Comparison of ENCODE assay signal across 10 cellular contexts in the genomic region with DNA sequence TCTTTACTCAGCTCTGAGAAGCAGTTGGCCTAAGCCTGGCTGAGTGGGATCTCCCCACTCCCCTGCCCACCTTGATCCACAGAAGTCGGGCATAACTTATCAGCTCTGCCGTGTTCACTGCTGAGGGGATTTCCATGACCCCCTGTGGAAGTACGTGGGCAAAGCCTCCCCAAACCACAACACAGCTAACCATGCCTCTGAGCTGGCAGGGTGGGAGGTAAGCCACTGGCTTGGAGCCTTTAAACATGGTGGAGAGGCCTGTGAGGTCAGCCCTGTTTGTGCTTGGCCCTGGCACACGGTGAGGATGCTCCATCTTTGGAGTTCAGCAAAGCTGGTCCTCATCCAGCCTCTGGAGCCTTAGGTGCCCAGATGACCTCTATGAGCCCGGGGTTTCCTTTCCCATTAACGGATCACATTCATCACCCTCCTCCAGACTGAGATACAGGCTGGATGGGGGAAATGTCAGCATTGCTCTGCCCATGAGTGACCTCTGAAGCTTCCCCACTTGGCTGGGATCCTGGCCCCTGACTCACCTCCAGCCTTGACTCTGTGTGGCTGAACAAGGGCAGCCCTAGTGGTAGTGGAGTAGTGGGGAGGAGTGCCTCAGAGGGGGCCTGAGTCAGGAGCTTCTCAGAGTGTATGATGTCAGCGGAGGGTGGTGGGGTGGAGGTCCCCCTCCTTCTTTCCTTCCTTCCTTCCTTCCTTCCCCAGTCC. TPM values are rescaled to one million over a fixed set of nuclear protein-coding genes. Genes with fewer than 3 reads are reported as not detected.
DNase-seq lines count a peak whose midpoint lies in the region; ATAC-seq and TF ChIP-seq lines count a peak whose summit lies in the region.
"Had no signal": no experiment of that assay in that cellular context is flagged by ENCODE, and none has a peak within 500 bp of the region (broad histone marks: within the 10 kb centered on the region; RNA-seq: fewer than 3 reads in every experiment).

No MANE protein-coding gene starts in this region.

- no peaks in the 10 kb centered on the region for H3K36me3 ChIP-seq in adrenal gland (replicated peaks in 1 of 2)
- H3K36me3 ChIP-seq in testis (ENCODE audit: low read depth, missing control alignments) = no peaks in the 10 kb centered on the region

- no peaks in the 10 kb centered on the region for H3K27me3 ChIP-seq in adrenal gland
- no peaks in the 10 kb centered on the region for H3K27me3 ChIP-seq in testis
- H3K27me3 ChIP-seq: foreskin keratinocyte had no signal

- H3K9me3 ChIP-seq in adrenal gland (replicated peaks in 1 of 3) (no peaks in the 10 kb centered on the region), testis (no peaks in the 10 kb centered on the region)
- H3K9me3 ChIP-seq: Caco-2 had no signal

- 40 to 57% (median 54%) methylated on average over 2 to 7 of the region's 7 CpGs for WGBS in adrenal gland, 4 donors
- WGBS in testis, 2 donors = 70 to 75% methylated on average over 3 to 7 of the region's 7 CpGs

- intact Hi-C loops in adrenal gland (cut with DNase I) = no loop called here
- intact Hi-C loops in testis (cut with DNase I; ENCODE audit: low total_unique reads) = no loop called here

- TF ChIP-seq CTCF in adrenal gland (IDR thresholded peaks at IDR 0.05) = peak in 1 of 6 experiments; percentile 20
- no peak for TF ChIP-seq CTCF in testis (IDR thresholded peaks at IDR 0.05)

- no peak for TF ChIP-seq POLR2A in adrenal gland (IDR thresholded peaks at IDR 0.05)
- TF ChIP-seq POLR2A in testis (IDR thresholded peaks at IDR 0.05) = no peak

- H3K4me1 ChIP-seq in adrenal gland (replicated peaks in 1 of 2) = peaks cover 7 to 23% of the 10 kb centered on the region in 2 donors
- peaks cover 29% of the 10 kb centered on the region for H3K4me1 ChIP-seq in testis

- no peak overlapping the region for H3K4me3 ChIP-seq in adrenal gland
- H3K4me3 ChIP-seq in testis = no peak overlapping the region

- DNase-seq in activated effector memory CD4-positive, alpha-beta T cell treated with anti-CD3 and anti-CD28 coated beads, Interleukin-2, amount 50 U/mL, for 16 hours = peak; percentile 75
- no peak for DNase-seq in activated effector memory CD4-positive, alpha-beta T cell treated with Interleukin-2 at 50 U/mL for 16 hours
- DNase-seq in adrenal gland (peak; percentile 83 to 96 (median 93)), left lobe of liver (ENCODE audit: low spot score) (peak; percentile 37), testis (peak; percentile 15), NCI-H1436 (lab: John Stamatoyannopoulos, UW) (no peak)

- peak overlapping the region in 4 of 5 donors; percentile 13 to 82 (median 44) for H3K27ac ChIP-seq in adrenal gland
- peak overlapping the region in 1 of 2 donors; percentile 15 for H3K27ac ChIP-seq in testis
- H3K27ac ChIP-seq: foreskin keratinocyte had no signal

- ATAC-seq in left lobe of liver = no peak
- ATAC-seq in GM21619 (IDR thresholded peaks at IDR 0.05; ENCODE audit: unreplicated experiment) = no peak
- ATAC-seq in HG02852 (IDR thresholded peaks at IDR 0.05; ENCODE audit: unreplicated experiment) = no peak
- ATAC-seq: foreskin keratinocyte had no signal

RNA-seq across cellular contexts. Expression of a gene that starts 6.2 kb away (rescaled TPM):
- 10 to 100 TPM in 1 of 8 donors, 1 to 10 TPM in 6, under 1 TPM in 1; 0.87 to 11.7 (median 4.3) TPM for total RNA-seq in adrenal gland
- polyA plus RNA-seq in adrenal gland = 10 to 100 TPM in 2 of 3 donors, 1 to 10 TPM in 1; 2.8 to 20.2 (median 14.3) TPM
- 0.88 TPM for total RNA-seq in left lobe of liver
- 10 to 100 TPM; 11.8 to 18.5 TPM for total RNA-seq in testis
- polyA plus RNA-seq in testis (ENCODE audit: insufficient read depth, low read depth, low replicate concordance) = 20.5 TPM
- total RNA-seq: Caco-2 had no signal

RNA-seq across cellular contexts. Expression of a gene that starts 30.5 kb away (rescaled TPM):
- total RNA-seq in adrenal gland (1 to 10 TPM; 1.4 to 8.2 (median 3.0) TPM), left lobe of liver (0.20 TPM), testis (1 to 10 TPM; 1.5 to 2.3 TPM)
- polyA plus RNA-seq in adrenal gland (1 to 10 TPM; 3.3 to 4.0 (median 3.7) TPM), testis (ENCODE audit: insufficient read depth, low read depth, low replicate concordance) (1.1 TPM)

RNA-seq across cellular contexts. Expression of a gene that starts 36.1 kb away (rescaled TPM):
- total RNA-seq in adrenal gland = 10 to 100 TPM in 7 of 8 donors, 1 to 10 TPM in 1; 9.9 to 34.0 (median 16.8) TPM
- polyA plus RNA-seq in adrenal gland = 10 to 100 TPM; 10.3 to 12.6 (median 11.6) TPM
- 13.8 TPM for total RNA-seq in left lobe of liver
- 10 to 100 TPM; 20.4 to 22.8 TPM for total RNA-seq in testis
- 25.4 TPM for polyA plus RNA-seq in testis (ENCODE audit: insufficient read depth, low read depth, low replicate concordance)

Comparison
In these comparisons a context has a peak if more than half of its experiments do, and no peak if none do; other contexts are left out.
1. DNase-seq: peak in activated effector memory CD4-positive, alpha-beta T cell treated with anti-CD3 and anti-CD28 coated beads, Interleukin-2, amount 50 U/mL, for 16 hours (single experiment), adrenal gland (7 of 7), left lobe of liver (single experiment) and testis (single experiment); none in activated effector memory CD4-positive, alpha-beta T cell treated with Interleukin-2 at 50 U/mL for 16 hours (single experiment) and NCI-H1436 (single experiment).